16 cellular contexts compared by ENCODE assay signal in the genomic region with DNA sequence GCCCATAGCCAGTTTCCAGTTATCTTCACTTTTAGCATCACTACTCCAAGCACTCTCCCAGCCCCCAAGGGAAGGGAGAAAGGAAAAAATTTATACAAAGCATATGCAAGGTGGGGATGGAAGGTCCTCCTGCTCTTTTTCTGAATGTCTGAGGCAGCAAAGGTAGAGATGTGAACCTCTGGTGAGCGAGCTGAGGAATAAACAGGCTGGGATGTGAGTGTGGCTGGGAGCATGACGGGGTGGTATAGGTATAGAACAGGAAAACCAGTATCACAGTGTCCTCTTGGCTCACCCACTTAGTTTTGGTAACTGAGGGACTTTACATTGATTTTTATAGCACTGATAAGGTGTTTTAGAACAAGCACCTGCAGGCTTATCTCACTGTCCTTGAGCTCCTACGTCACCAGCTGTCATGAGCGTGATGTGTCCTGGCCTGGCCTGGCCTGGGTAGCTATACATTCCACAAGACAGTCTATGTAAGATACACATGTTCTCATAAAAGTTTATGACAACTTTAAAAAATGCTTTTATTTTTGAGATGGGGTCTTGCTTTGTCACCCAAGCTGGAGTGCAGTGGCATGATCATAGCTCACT.
"Had no signal": no experiment of that assay in that cellular context is flagged by ENCODE, and none has a peak within 500 bp of the region (broad histone marks: within the 10 kb centered on the region; RNA-seq: fewer than 3 reads in every experiment).

No MANE protein-coding gene starts in this region.

- H3K27me3 Mint-ChIP-seq: activated CD8-positive, alpha-beta T cell treated with anti-CD3 and anti-CD28 coated beads for 36 hours; activated naive CD8-positive, alpha-beta T cell; memory B cell had no signal

- H3K4me1 Mint-ChIP-seq: nephron progenitor cell; stimulated activated effector memory CD8-positive, alpha-beta T cell treated with anti-CD3 and anti-CD28 coated beads, Interleukin-12 subunit alpha, Interleukin-12 subunit beta, amount 100 ng/mL, for 72 hours had no signal

- H3K36me3 Mint-ChIP-seq: activated naive CD8-positive, alpha-beta T cell; memory B cell; stimulated activated effector memory CD8-positive, alpha-beta T cell treated with anti-CD3 and anti-CD28 coated beads, Interleukin-12 subunit alpha, Interleukin-12 subunit beta, amount 100 ng/mL, for 72 hours; WTC11 had no signal

- H3K27me3 ChIP-seq: vagina had no signal

- H3K9me3 Mint-ChIP-seq: activated CD8-positive, alpha-beta T cell treated with anti-CD3 and anti-CD28 coated beads for 36 hours; memory B cell; nephron progenitor cell; stimulated activated effector memory CD8-positive, alpha-beta T cell treated with anti-CD3 and anti-CD28 coated beads, Interleukin-12 subunit alpha, Interleukin-12 subunit beta, amount 100 ng/mL, for 72 hours; WTC11 had no signal

- H3K27ac ChIP-seq: foreskin keratinocyte, left ventricle myocardium inferior, vagina had no signal

- H3K9me3 ChIP-seq: left ventricle myocardium inferior, vagina had no signal

- H3K4me1 ChIP-seq: foreskin keratinocyte, left ventricle myocardium inferior, vagina had no signal

- ATAC-seq: activated CD8-positive, alpha-beta T cell treated with anti-CD3 and anti-CD28 coated beads for 36 hours; WTC11 had no signal

- H3K36me3 ChIP-seq: left ventricle myocardium inferior, vagina had no signal

- H3K27ac Mint-ChIP-seq: activated CD8-positive, alpha-beta T cell treated with anti-CD3 and anti-CD28 coated beads for 36 hours; activated naive CD8-positive, alpha-beta T cell; memory B cell; nephron progenitor cell; stimulated activated effector memory CD8-positive, alpha-beta T cell treated with anti-CD3 and anti-CD28 coated beads, Interleukin-12 subunit alpha, Interleukin-12 subunit beta, amount 100 ng/mL, for 72 hours; WTC11 had no signal

- H3K4me3 ChIP-seq: left ventricle myocardium inferior, vagina had no signal

- H3K4me3 Mint-ChIP-seq: activated CD8-positive, alpha-beta T cell treated with anti-CD3 and anti-CD28 coated beads for 36 hours; activated naive CD8-positive, alpha-beta T cell; memory B cell; nephron progenitor cell; stimulated activated effector memory CD8-positive, alpha-beta T cell treated with anti-CD3 and anti-CD28 coated beads, Interleukin-12 subunit alpha, Interleukin-12 subunit beta, amount 100 ng/mL, for 72 hours; WTC11 had no signal

- DNase-seq: activated CD4-positive, alpha-beta T cell treated with anti-CD3 and anti-CD28 coated beads for 4 hours; activated CD8-positive, alpha-beta T cell treated with anti-CD3 and anti-CD28 coated beads for 36 hours; activated gamma-delta T cell; activated T-cell treated with anti-CD3 and anti-CD28 coated beads, Interleukin-2, amount 50 U/mL, for 48 hours; amniotic stem cell; central memory CD4-positive, alpha-beta T cell; cortex of kidney; effector memory CD4-positive, alpha-beta T cell; foreskin keratinocyte; left ventricle myocardium inferior; nephron progenitor cell had no signal
